1 cellular context compared by ENCODE assay signal in the genomic region with DNA sequence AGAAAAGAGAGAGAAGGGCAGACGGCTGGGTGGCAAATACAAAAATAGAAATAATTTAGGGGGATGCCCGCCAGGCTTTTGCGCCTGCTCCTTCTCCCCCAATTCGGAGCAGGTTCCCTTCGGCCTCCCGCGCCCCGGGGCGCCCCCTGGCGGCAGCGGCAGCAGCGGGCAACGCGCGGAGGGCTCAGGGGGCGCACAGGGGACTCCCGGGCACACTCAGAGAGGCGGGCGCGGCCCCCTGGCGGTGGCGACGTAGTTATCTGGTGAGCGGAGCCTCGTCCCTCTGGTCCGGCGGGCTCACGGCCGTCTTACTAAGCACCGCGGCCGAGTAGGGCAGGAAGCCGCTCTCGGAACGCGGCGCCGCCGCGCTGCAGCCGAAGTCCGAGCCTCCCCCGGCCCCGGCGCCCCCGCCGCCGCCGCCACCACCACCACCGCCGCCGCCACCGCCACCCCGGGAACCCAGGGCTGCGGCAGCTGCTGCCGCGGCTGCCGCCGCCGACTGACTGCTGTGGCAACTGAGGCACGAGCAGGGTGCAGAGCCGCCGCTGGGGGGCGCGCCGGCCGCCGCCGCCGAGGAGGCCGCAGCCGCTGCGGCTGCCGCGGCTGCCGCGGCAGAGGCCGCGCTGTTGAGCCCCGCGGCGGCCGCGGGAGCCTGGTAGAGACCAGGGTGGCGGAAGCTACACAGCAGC.
TF ChIP-seq lines count a peak whose summit lies in the region.

No MANE protein-coding gene starts in this region.

TF ChIP-seq in K562, 482 proteins besides CTCF, POLR2A, EP300 and RAD21 (continued from another document and continues in another):
- TF ChIP-seq FOS (IDR thresholded peaks at IDR 0.05; ENCODE audit: extremely low read depth, insufficient read length): no peak
- no peak for TF ChIP-seq ZNF253 (CRISPR knock-in tag; conservative IDR thresholded peaks at IDR 0.05)
- TF ChIP-seq GABPB1 (CRISPR knock-in tag; IDR thresholded peaks at IDR 0.05): no peak; the same call in 1 of the 2 replicates
- TF ChIP-seq, protein P1, sequence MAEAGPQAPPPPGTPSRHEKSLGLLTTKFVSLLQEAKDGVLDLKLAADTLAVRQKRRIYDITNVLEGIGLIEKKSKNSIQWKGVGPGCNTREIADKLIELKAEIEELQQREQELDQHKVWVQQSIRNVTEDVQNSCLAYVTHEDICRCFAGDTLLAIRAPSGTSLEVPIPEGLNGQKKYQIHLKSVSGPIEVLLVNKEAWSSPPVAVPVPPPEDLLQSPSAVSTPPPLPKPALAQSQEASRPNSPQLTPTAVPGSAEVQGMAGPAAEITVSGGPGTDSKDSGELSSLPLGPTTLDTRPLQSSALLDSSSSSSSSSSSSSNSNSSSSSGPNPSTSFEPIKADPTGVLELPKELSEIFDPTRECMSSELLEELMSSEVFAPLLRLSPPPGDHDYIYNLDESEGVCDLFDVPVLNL (CRISPR knock-in tag; IDR thresholded peaks at IDR 0.05; ENCODE audit: low read depth): no peak
- TF ChIP-seq ZSCAN29 (IDR thresholded peaks at IDR 0.05): no peak
- TF ChIP-seq ILK (tag; IDR thresholded peaks at IDR 0.05; ENCODE audit: borderline replicate concordance, low read depth): no peak
- TF ChIP-seq C11orf30 (IDR thresholded peaks at IDR 0.05; ENCODE audit: low read depth): no peak
- TF ChIP-seq LEF1 (IDR thresholded peaks at IDR 0.05): no peak
- no peak for TF ChIP-seq CCAR2 (IDR thresholded peaks at IDR 0.05; ENCODE audit: low read depth, low read length)
- no peak for TF ChIP-seq MYC (IDR thresholded peaks at IDR 0.05; ENCODE audit: low read depth, low read length)
- TF ChIP-seq MYC (CRISPR knock-in tag; IDR thresholded peaks at IDR 0.05; ENCODE audit: borderline replicate concordance, low read depth): no peak
- no peak for TF ChIP-seq NONO (IDR thresholded peaks at IDR 0.05; ENCODE audit: low read depth in 2 of 2, low read length in 1 of 2)
- TF ChIP-seq FOXK2 (conservative IDR thresholded peaks at IDR 0.05 in 1 of 2, IDR thresholded peaks at IDR 0.05 in 1 of 2; ENCODE audit: low read depth in 2 of 2): no peak
- TF ChIP-seq, protein P2, sequence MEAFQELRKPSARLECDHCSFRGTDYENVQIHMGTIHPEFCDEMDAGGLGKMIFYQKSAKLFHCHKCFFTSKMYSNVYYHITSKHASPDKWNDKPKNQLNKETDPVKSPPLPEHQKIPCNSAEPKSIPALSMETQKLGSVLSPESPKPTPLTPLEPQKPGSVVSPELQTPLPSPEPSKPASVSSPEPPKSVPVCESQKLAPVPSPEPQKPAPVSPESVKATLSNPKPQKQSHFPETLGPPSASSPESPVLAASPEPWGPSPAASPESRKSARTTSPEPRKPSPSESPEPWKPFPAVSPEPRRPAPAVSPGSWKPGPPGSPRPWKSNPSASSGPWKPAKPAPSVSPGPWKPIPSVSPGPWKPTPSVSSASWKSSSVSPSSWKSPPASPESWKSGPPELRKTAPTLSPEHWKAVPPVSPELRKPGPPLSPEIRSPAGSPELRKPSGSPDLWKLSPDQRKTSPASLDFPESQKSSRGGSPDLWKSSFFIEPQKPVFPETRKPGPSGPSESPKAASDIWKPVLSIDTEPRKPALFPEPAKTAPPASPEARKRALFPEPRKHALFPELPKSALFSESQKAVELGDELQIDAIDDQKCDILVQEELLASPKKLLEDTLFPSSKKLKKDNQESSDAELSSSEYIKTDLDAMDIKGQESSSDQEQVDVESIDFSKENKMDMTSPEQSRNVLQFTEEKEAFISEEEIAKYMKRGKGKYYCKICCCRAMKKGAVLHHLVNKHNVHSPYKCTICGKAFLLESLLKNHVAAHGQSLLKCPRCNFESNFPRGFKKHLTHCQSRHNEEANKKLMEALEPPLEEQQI (IDR thresholded peaks at IDR 0.05): no peak
- no peak for TF ChIP-seq NR1H2 (CRISPR knock-in tag; IDR thresholded peaks at IDR 0.05)
- peak; percentile 50; the same call in 1 of the 2 replicates for TF ChIP-seq ZNF24 (IDR thresholded peaks at IDR 0.05)
- TF ChIP-seq, protein P3, sequence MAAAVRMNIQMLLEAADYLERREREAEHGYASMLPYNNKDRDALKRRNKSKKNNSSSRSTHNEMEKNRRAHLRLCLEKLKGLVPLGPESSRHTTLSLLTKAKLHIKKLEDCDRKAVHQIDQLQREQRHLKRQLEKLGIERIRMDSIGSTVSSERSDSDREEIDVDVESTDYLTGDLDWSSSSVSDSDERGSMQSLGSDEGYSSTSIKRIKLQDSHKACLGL (CRISPR knock-in tag; IDR thresholded peaks at IDR 0.05; ENCODE audit: borderline replicate concordance, poor library complexity, severe bottlenecking): no peak
- no peak for TF ChIP-seq RBM17 (IDR thresholded peaks at IDR 0.05; ENCODE audit: borderline replicate concordance, low read depth, low read length)
- no peak for TF ChIP-seq ZNF717 (CRISPR knock-in tag; IDR thresholded peaks at IDR 0.05)
- TF ChIP-seq ZNF445 (CRISPR knock-in tag; IDR thresholded peaks at IDR 0.05; ENCODE audit: low read depth): no peak
- no peak for TF ChIP-seq DNMT1 (IDR thresholded peaks at IDR 0.05)
- no peak for TF ChIP-seq HDAC3 (IDR thresholded peaks at IDR 0.05; ENCODE audit: borderline replicate concordance, partially characterized antibody)
- TF ChIP-seq ZNF347 (CRISPR knock-in tag; IDR thresholded peaks at IDR 0.05; ENCODE audit: low read depth): no peak
- TF ChIP-seq RBM39 (optimal IDR thresholded peaks at IDR 0.05; ENCODE audit: low read depth, low read length): no peak
- TF ChIP-seq PHB2 (IDR thresholded peaks at IDR 0.05; ENCODE audit: low read depth): no peak
- TF ChIP-seq CREM (IDR thresholded peaks at IDR 0.05; ENCODE audit: low read depth): peak; percentile 48; the same call in 1 of the 2 replicates
- TF ChIP-seq SUPT5H (IDR thresholded peaks at IDR 0.05): no peak
- TF ChIP-seq HEY1 (CRISPR knock-in tag; IDR thresholded peaks at IDR 0.05; ENCODE audit: borderline replicate concordance): no peak
- no peak for TF ChIP-seq SMAD1 (IDR thresholded peaks at IDR 0.05; ENCODE audit: low read depth, low read length, partially characterized antibody)
- TF ChIP-seq SPI1 (IDR thresholded peaks at IDR 0.05; ENCODE audit: borderline replicate concordance, low read depth, low read length): no peak
- TF ChIP-seq ZNF584 (CRISPR knock-in tag; IDR thresholded peaks at IDR 0.05; ENCODE audit: low read depth): no peak
- TF ChIP-seq SMARCC2 (IDR thresholded peaks at IDR 0.05; ENCODE audit: low read depth): no peak
- no peak for TF ChIP-seq DMBX1 (CRISPR knock-in tag; IDR thresholded peaks at IDR 0.05; ENCODE audit: borderline replicate concordance)
- TF ChIP-seq RB1 (IDR thresholded peaks at IDR 0.05; ENCODE audit: low read depth): peak; percentile 95
- TF ChIP-seq FOXA3 (CRISPR knock-in tag; conservative IDR thresholded peaks at IDR 0.05 in 1 of 2, IDR thresholded peaks at IDR 0.05 in 1 of 2): no peak
- no peak for TF ChIP-seq POLR2H (tag; IDR thresholded peaks at IDR 0.05; ENCODE audit: low read depth)
- TF ChIP-seq, protein P4, sequence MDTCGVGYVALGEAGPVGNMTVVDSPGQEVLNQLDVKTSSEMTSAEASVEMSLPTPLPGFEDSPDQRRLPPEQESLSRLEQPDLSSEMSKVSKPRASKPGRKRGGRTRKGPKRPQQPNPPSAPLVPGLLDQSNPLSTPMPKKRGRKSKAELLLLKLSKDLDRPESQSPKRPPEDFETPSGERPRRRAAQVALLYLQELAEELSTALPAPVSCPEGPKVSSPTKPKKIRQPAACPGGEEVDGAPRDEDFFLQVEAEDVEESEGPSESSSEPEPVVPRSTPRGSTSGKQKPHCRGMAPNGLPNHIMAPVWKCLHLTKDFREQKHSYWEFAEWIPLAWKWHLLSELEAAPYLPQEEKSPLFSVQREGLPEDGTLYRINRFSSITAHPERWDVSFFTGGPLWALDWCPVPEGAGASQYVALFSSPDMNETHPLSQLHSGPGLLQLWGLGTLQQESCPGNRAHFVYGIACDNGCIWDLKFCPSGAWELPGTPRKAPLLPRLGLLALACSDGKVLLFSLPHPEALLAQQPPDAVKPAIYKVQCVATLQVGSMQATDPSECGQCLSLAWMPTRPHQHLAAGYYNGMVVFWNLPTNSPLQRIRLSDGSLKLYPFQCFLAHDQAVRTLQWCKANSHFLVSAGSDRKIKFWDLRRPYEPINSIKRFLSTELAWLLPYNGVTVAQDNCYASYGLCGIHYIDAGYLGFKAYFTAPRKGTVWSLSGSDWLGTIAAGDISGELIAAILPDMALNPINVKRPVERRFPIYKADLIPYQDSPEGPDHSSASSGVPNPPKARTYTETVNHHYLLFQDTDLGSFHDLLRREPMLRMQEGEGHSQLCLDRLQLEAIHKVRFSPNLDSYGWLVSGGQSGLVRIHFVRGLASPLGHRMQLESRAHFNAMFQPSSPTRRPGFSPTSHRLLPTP (IDR thresholded peaks at IDR 0.05; ENCODE audit: borderline replicate concordance, extremely low read depth, insufficient read length): no peak
- no peak for TF ChIP-seq NFYB (IDR thresholded peaks at IDR 0.05; ENCODE audit: extremely low read depth, insufficient read length)
- TF ChIP-seq, protein P5, sequence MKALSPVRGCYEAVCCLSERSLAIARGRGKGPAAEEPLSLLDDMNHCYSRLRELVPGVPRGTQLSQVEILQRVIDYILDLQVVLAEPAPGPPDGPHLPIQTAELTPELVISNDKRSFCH (CRISPR knock-in tag; IDR thresholded peaks at IDR 0.05): no peak
- TF ChIP-seq, protein P5 (tag; IDR thresholded peaks at IDR 0.05): no peak
- TF ChIP-seq HNRNPL (IDR thresholded peaks at IDR 0.05; ENCODE audit: low read depth, low read length): peak; percentile 96
- TF ChIP-seq, protein P6, sequence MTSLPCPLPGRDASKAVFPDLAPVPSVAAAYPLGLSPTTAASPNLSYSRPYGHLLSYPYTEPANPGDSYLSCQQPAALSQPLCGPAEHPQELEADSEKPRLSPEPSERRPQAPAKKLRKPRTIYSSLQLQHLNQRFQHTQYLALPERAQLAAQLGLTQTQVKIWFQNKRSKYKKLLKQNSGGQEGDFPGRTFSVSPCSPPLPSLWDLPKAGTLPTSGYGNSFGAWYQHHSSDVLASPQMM (CRISPR knock-in tag; IDR thresholded peaks at IDR 0.05): no peak
- TF ChIP-seq PPARD (CRISPR knock-in tag; IDR thresholded peaks at IDR 0.05): no peak
- TF ChIP-seq PTTG1 (tag; IDR thresholded peaks at IDR 0.05; ENCODE audit: low read depth): no peak
- TF ChIP-seq ZNF589 (CRISPR knock-in tag; IDR thresholded peaks at IDR 0.05; ENCODE audit: low read depth): no peak
- TF ChIP-seq, protein P7, sequence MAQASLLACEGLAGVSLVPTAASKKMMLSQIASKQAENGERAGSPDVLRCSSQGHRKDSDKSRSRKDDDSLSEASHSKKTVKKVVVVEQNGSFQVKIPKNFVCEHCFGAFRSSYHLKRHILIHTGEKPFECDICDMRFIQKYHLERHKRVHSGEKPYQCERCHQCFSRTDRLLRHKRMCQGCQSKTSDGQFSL (CRISPR knock-in tag; IDR thresholded peaks at IDR 0.05): no peak
- TF ChIP-seq, protein P7 (tag; IDR thresholded peaks at IDR 0.05): no peak
- TF ChIP-seq TARDBP (IDR thresholded peaks at IDR 0.05): no peak
- no peak for TF ChIP-seq ZNF184 (CRISPR knock-in tag; IDR thresholded peaks at IDR 0.05)
- peak; percentile 46; the same call in 1 of the 2 replicates for TF ChIP-seq POLR2G (IDR thresholded peaks at IDR 0.05; ENCODE audit: low read depth, low read length)
- TF ChIP-seq HDAC2 (IDR thresholded peaks at IDR 0.05): no peak
- no peak for TF ChIP-seq MXI1 (IDR thresholded peaks at IDR 0.05; ENCODE audit: low read depth, low read length)
- TF ChIP-seq SRSF3 (IDR thresholded peaks at IDR 0.05; ENCODE audit: insufficient read depth, low read length): no peak
- no peak for TF ChIP-seq ZNF263 (CRISPR knock-in tag; IDR thresholded peaks at IDR 0.05; ENCODE audit: borderline replicate concordance)
- no peak; the same call in 1 of the 2 replicates for TF ChIP-seq PHF8 (IDR thresholded peaks at IDR 0.05; ENCODE audit: borderline replicate concordance, low read length)
- no peak for TF ChIP-seq ZNF23 (CRISPR knock-in tag; IDR thresholded peaks at IDR 0.05)
- TF ChIP-seq, protein P8, sequence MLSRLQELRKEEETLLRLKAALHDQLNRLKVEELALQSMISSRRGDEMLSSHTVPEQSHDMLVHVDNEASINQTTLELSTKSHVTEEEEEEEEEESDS (CRISPR knock-in tag; IDR thresholded peaks at IDR 0.05): no peak
- TF ChIP-seq CCNT2 (IDR thresholded peaks at IDR 0.05; ENCODE audit: borderline replicate concordance, extremely low read depth, insufficient read length, low read depth, low read length): peak; percentile 69
- TF ChIP-seq TGIF2 (CRISPR knock-in tag; IDR thresholded peaks at IDR 0.05): no peak
- no peak for TF ChIP-seq BRCA1 (IDR thresholded peaks at IDR 0.05)
- no peak for TF ChIP-seq BRCA1 (CRISPR knock-in tag; IDR thresholded peaks at IDR 0.05)
- no peak for TF ChIP-seq ZNF224 (CRISPR knock-in tag; IDR thresholded peaks at IDR 0.05)
- TF ChIP-seq CTBP1 (IDR thresholded peaks at IDR 0.05; ENCODE audit: borderline replicate concordance): peak; percentile 77
- TF ChIP-seq ZNF274 (IDR thresholded peaks at IDR 0.05; ENCODE audit: borderline replicate concordance, low read depth, low read length): no peak
- no peak for TF ChIP-seq GABPB2 (CRISPR knock-in tag; conservative IDR thresholded peaks at IDR 0.05)
- TF ChIP-seq FOSL1 (tag; conservative IDR thresholded peaks at IDR 0.05): peak; percentile 50; the same call in 1 of the 2 replicates
- TF ChIP-seq BCOR (IDR thresholded peaks at IDR 0.05): no peak
- TF ChIP-seq CEBPB (tag; IDR thresholded peaks at IDR 0.05): no peak
- TF ChIP-seq WHSC1 (IDR thresholded peaks at IDR 0.05; ENCODE audit: low read length): no peak
- TF ChIP-seq RHOXF2B (CRISPR knock-in tag; conservative IDR thresholded peaks at IDR 0.05): no peak
- no peak for TF ChIP-seq SMARCA4 (IDR thresholded peaks at IDR 0.05)
